In genomic region chr13:47218611-47219010, GRCh38 we compare ENCODE assay signal across 6 cellular contexts.
"Had no signal": no experiment of that assay in that cellular context is flagged by ENCODE, and none has a peak within 500 bp of the region (broad histone marks: within the 10 kb centered on the region; RNA-seq: fewer than 3 reads in every experiment).

No MANE protein-coding gene starts in this region.

- H3K27ac ChIP-seq: HL-60 had no signal

- H3K4me1 Mint-ChIP-seq: GM23338, IgD-negative memory B cell had no signal

- ATAC-seq: GM23338, HepG2 had no signal

- H3K36me3 Mint-ChIP-seq: IgD-negative memory B cell had no signal

- H3K4me2 ChIP-seq: GM23338 had no signal

- H3K9me3 Mint-ChIP-seq: GM23338, H9, IgD-negative memory B cell had no signal

- H3K27ac Mint-ChIP-seq: GM23338, H9, IgD-negative memory B cell had no signal

- H2AFZ ChIP-seq: GM23338 had no signal

- H3K4me3 ChIP-seq: GM23338 had no signal

- DNase-seq: H9, HCEC 1CT had no signal

- H3K4me3 Mint-ChIP-seq: GM23338, H9, IgD-negative memory B cell had no signal
